Comparison of ENCODE assay signal across 1 cellular context in the genomic region with DNA sequence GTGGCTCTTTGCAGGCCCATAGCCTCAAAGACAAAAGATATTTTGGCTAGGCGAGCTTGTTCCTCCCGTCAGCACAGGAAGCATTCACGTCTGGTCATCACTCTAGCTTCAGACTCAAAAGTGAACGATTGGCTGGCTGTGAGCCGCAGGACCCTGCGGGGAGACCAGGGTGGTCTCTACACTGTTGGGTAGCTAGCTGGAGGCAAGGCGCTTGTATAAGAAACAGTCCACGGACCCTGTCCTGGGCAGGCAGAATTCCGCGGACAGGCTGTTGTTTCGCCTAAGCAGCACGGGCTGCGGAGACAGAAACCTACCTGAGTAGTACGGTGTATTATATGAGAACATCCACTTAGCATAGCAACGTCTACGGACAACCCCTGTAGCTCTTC.
TF ChIP-seq lines count a peak whose summit lies in the region.

No MANE protein-coding gene starts in this region.

TF ChIP-seq in HEK293, 187 proteins besides CTCF, POLR2A, EP300 and RAD21 (continued from another document):
- TF ChIP-seq, protein P1, sequence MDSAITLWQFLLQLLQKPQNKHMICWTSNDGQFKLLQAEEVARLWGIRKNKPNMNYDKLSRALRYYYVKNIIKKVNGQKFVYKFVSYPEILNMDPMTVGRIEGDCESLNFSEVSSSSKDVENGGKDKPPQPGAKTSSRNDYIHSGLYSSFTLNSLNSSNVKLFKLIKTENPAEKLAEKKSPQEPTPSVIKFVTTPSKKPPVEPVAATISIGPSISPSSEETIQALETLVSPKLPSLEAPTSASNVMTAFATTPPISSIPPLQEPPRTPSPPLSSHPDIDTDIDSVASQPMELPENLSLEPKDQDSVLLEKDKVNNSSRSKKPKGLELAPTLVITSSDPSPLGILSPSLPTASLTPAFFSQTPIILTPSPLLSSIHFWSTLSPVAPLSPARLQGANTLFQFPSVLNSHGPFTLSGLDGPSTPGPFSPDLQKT (IDR thresholded peaks at IDR 0.05; ENCODE audit: borderline replicate concordance, low read depth, low read length), result no peak
- no peak for TF ChIP-seq ZNF302 (tag by site-specific recombination; IDR thresholded peaks at IDR 0.05; ENCODE audit: low read depth)
- TF ChIP-seq, protein P2, sequence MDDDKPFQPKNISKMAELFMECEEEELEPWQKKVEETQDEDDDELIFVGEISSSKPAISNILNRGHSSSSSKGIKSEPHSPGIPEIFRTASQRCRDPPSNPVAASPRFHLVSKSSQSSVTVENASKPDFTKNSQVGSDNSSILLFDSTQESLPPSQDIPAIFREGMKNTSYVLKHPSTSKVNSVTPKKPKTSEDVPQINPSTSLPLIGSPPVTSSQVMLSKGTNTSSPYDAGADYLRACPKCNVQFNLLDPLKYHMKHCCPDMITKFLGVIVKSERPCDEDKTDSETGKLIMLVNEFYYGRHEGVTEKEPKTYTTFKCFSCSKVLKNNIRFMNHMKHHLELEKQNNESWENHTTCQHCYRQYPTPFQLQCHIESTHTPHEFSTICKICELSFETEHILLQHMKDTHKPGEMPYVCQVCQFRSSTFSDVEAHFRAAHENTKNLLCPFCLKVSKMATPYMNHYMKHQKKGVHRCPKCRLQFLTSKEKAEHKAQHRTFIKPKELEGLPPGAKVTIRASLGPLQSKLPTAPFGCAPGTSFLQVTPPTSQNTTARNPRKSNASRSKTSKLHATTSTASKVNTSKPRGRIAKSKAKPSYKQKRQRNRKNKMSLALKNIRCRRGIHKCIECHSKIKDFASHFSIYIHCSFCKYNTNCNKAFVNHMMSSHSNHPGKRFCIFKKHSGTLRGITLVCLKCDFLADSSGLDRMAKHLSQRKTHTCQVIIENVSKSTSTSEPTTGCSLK (tag by site-specific recombination; IDR thresholded peaks at IDR 0.05), result no peak
- TF ChIP-seq ZNF10 (tag by site-specific recombination; IDR thresholded peaks at IDR 0.05), result no peak
